Comparison of ENCODE assay signal across 8 cellular contexts in genomic region chr10:101889256-101890210, GRCh38. TPM values are rescaled to one million over a fixed set of nuclear protein-coding genes. Genes with fewer than 3 reads are reported as not detected.
DNase-seq lines count a peak whose midpoint lies in the region; ATAC-seq and TF ChIP-seq lines count a peak whose summit lies in the region.

No MANE protein-coding gene starts in this region.

- TF ChIP-seq CTCF in GM12872 (IDR thresholded peaks at IDR 0.05; ENCODE audit: insufficient read depth, low read depth, low read length): peak; percentile 87
- TF ChIP-seq CTCF in LNCAP (IDR thresholded peaks at IDR 0.05): peak; percentile 88

- no peaks in the 10 kb centered on the region for H3K9me3 Mint-ChIP-seq in activated naive CD4-positive, alpha-beta T cell treated with anti-CD3 and anti-CD28 coated beads, Interleukin-2, amount 50 U/mL, for 72 hours

- peak; percentile 72 to 81 for ATAC-seq in activated naive CD4-positive, alpha-beta T cell treated with anti-CD3 and anti-CD28 coated beads, Interleukin-2, amount 50 U/mL, for 72 hours
- peak; percentile 47 for ATAC-seq in Right ventricle myocardium superior (ENCODE audit: poor library complexity)
- ATAC-seq in GM21515 (IDR thresholded peaks at IDR 0.05; ENCODE audit: unreplicated experiment): no peak

- H3K36me3 Mint-ChIP-seq in activated naive CD4-positive, alpha-beta T cell treated with anti-CD3 and anti-CD28 coated beads, Interleukin-2, amount 50 U/mL, for 72 hours: no peaks in the 10 kb centered on the region

- H3K27ac Mint-ChIP-seq in activated naive CD4-positive, alpha-beta T cell treated with anti-CD3 and anti-CD28 coated beads, Interleukin-2, amount 50 U/mL, for 72 hours: no peak overlapping the region

- DNase-seq in A172 (ENCODE audit: low spot score) (peak; percentile 83), SKM-1 treated with dmso at 0.1 percent for 144 hours (lab: John Stamatoyannopoulos, UW; ENCODE audit: unreplicated experiment) (peak; percentile 78), Right ventricle myocardium superior (peak; percentile 81), putamen (ENCODE audit: low spot score) (peak; percentile 76)
- DNase-seq in activated naive CD4-positive, alpha-beta T cell treated with anti-CD3 and anti-CD28 coated beads, Interleukin-2, amount 50 U/mL, for 72 hours (ENCODE audit: low spot score in 2 of 2): peak in 1 of 2 donors; percentile 77

- intact Hi-C loops in Right ventricle myocardium superior (cut with DNase I): loop anchor here (5.0 to 10.0 kb wide), 2 partner anchors 85 to 118 kb away; no protein-coding TSS in a partner anchor

RNA-seq across cellular contexts. Expression of gene KCNIP2, which starts 45.9 kb away (rescaled TPM):
- 2.8 TPM in 1 of 2 replicates, not detected in the other for total RNA-seq in A172 (2014; rRNA removed; shearing (Covaris generic))
- total RNA-seq in activated naive CD4-positive, alpha-beta T cell treated with anti-CD3 and anti-CD28 coated beads, Interleukin-2, amount 50 U/mL, for 72 hours: 1 to 10 TPM; 4.2 to 6.3 TPM
- 516 TPM for total RNA-seq in Right ventricle myocardium superior

Comparison
In these comparisons a context has a peak if more than half of its experiments do, and no peak if none do; other contexts are left out.
1. RNA of gene KCNIP2, which starts 45.9 kb away (total RNA-seq): 516 TPM in Right ventricle myocardium superior (single experiment); 4.2 to 6.3 TPM in activated naive CD4-positive, alpha-beta T cell treated with anti-CD3 and anti-CD28 coated beads, Interleukin-2, amount 50 U/mL, for 72 hours and 2.8 TPM in A172; every median in the first group is over 10 times any median in the second.